ENCODE assay signal across 28 cellular contexts in genomic region chr22:33823552-33823951, GRCh38.
A peak's percentile ranks its signal among the peaks of the same experiment; 100 is the strongest.
DNase-seq lines count a peak whose midpoint lies in the region; ATAC-seq and TF ChIP-seq lines count a peak whose summit lies in the region.
"Had no signal": no experiment of that assay in that cellular context is flagged by ENCODE, and none has a peak within 500 bp of the region (broad histone marks: within the 10 kb centered on the region; RNA-seq: fewer than 3 reads in every experiment).

No MANE protein-coding gene starts in this region.

- CTCF ChIA-PET in WTC11 (lab: Charles Lee), result interaction anchor here (0.6 to 1.8 kb wide), 2 partner anchors 60 to 67 kb away, joined by 3 to 7 read pairs; no protein-coding TSS in a partner anchor

- peaks cover 9% of the 10 kb centered on the region for H3K36me3 Mint-ChIP-seq in WTC11
- H3K36me3 Mint-ChIP-seq: activated naive CD4-positive, alpha-beta T cell treated with anti-CD3 and anti-CD28 coated beads, Interleukin-2, amount 50 U/mL, for 24 hours had no signal

- H3K4me1 Mint-ChIP-seq in WTC11, result peaks cover 69% of the 10 kb centered on the region
- H3K4me1 Mint-ChIP-seq: activated naive CD4-positive, alpha-beta T cell treated with anti-CD3 and anti-CD28 coated beads, Interleukin-2, amount 50 U/mL, for 24 hours had no signal

- H3K4me3 Mint-ChIP-seq in WTC11, result no peak overlapping the region
- H3K4me3 Mint-ChIP-seq: activated CD8-positive, alpha-beta T cell treated with anti-CD3 and anti-CD28 coated beads for 36 hours; activated naive CD4-positive, alpha-beta T cell treated with anti-CD3 and anti-CD28 coated beads, Interleukin-2, amount 50 U/mL, for 24 hours; activated T-cell treated with anti-CD3 and anti-CD28 coated beads, Interleukin-2, amount 50 U/mL, for 4 hours; brain; stimulated activated naive CD8-positive, alpha-beta T cell treated with anti-CD3 and anti-CD28 coated beads, Interleukin-15, Interleukin-2, amounts not matched to agents 100 ng/mL and 50 ng/mL, for 24 hours; T-helper 2 cell treated with Interferon-gamma antibody and Interleukin-4, amounts not matched to agents 5 μg/mL and 100 μg/mL, for 36 hours had no signal

- DNase-seq in A172 (ENCODE audit: low spot score) (peak; percentile 23), WTC11 (ENCODE audit: low spot score) (no peak), left cardiac atrium (peak; percentile 36), myocyte (ENCODE audit: low read depth) (peak; percentile 8), SIG-M5 treated with dmso at 0.1 percent for 504 hours (lab: John Stamatoyannopoulos, UW; ENCODE audit: unreplicated experiment) (no peak), lower leg skin (ENCODE audit: low spot score in 2 of 2) (no peak)
- DNase-seq in activated naive CD4-positive, alpha-beta T cell (lab: John Stamatoyannopoulos, UW), result no peak
- DNase-seq: activated CD4-positive, CD25-positive, alpha-beta regulatory T cell; activated CD8-positive, alpha-beta T cell treated with anti-CD3 and anti-CD28 coated beads for 36 hours; activated T-cell treated with anti-CD3 and anti-CD28 coated beads, Interleukin-2, amount 50 U/mL, for 4 hours; cortex of kidney; foreskin keratinocyte; HCEC 1CT; NCI-H1436; NCI-H2171 treated with DMSO at 0.1 percent for 48 hours; NCI-H774; occipital lobe; PC-3; SK-N-SH; stimulated activated CD4-positive, alpha-beta T cell treated with anti-CD3 and anti-CD28 coated beads, Interleukin-2, amount 100 ng/mL, for 48 hours; trophoblast cell had no signal

- POLR2A ChIA-PET in WTC11 (lab: Charles Lee), result no interaction called here

- H3K27ac Mint-ChIP-seq in WTC11, result peak overlapping the region; percentile 81
- H3K27ac Mint-ChIP-seq: activated CD8-positive, alpha-beta T cell treated with anti-CD3 and anti-CD28 coated beads for 36 hours; activated naive CD4-positive, alpha-beta T cell treated with anti-CD3 and anti-CD28 coated beads, Interleukin-2, amount 50 U/mL, for 24 hours; brain; stimulated activated naive CD8-positive, alpha-beta T cell treated with anti-CD3 and anti-CD28 coated beads, Interleukin-15, Interleukin-2, amounts not matched to agents 100 ng/mL and 50 ng/mL, for 24 hours; T-helper 2 cell treated with Interferon-gamma antibody and Interleukin-4, amounts not matched to agents 5 μg/mL and 100 μg/mL, for 36 hours had no signal

- no peak for TF ChIP-seq CTCF in WTC11 (IDR thresholded peaks at IDR 0.05)
- TF ChIP-seq CTCF in lower leg skin (IDR thresholded peaks at IDR 0.05), result no peak

- H3K9me3 Mint-ChIP-seq in WTC11, result peaks cover 3% of the 10 kb centered on the region; the same call in 1 of the 2 replicates
- H3K9me3 Mint-ChIP-seq: activated CD8-positive, alpha-beta T cell treated with anti-CD3 and anti-CD28 coated beads for 36 hours; activated naive CD4-positive, alpha-beta T cell treated with anti-CD3 and anti-CD28 coated beads, Interleukin-2, amount 50 U/mL, for 24 hours; activated T-cell treated with anti-CD3 and anti-CD28 coated beads, Interleukin-2, amount 50 U/mL, for 4 hours had no signal

- 89 to 91% methylated on average over 8 of the region's 8 CpGs for WGBS in lower leg skin, 2 donors

- intact Hi-C loops in left cardiac atrium (cut with DNase I) (no loop called here), lower leg skin (cut with DNase I; ENCODE audit: low total_unique reads) (no loop called here)

- H3K27me3 Mint-ChIP-seq in WTC11 (ENCODE audit: low read depth), result no peaks in the 10 kb centered on the region
- H3K27me3 Mint-ChIP-seq: activated CD8-positive, alpha-beta T cell treated with anti-CD3 and anti-CD28 coated beads for 36 hours; brain; stimulated activated naive CD8-positive, alpha-beta T cell treated with anti-CD3 and anti-CD28 coated beads, Interleukin-15, Interleukin-2, amounts not matched to agents 100 ng/mL and 50 ng/mL, for 24 hours had no signal

- no peak for ATAC-seq in WTC11
- ATAC-seq in left cardiac atrium, result peak; percentile 69 to 90
- no peak for ATAC-seq in HG03280 (IDR thresholded peaks at IDR 0.05; ENCODE audit: unreplicated experiment)
- ATAC-seq: activated CD8-positive, alpha-beta T cell treated with anti-CD3 and anti-CD28 coated beads for 36 hours; activated T-cell treated with anti-CD3 and anti-CD28 coated beads, Interleukin-2, amount 50 U/mL, for 4 hours; foreskin keratinocyte; PC-3 had no signal

- no peak overlapping the region for H3K4me3 ChIP-seq in lower leg skin (ENCODE audit: low read depth, poor library complexity, severe bottlenecking)
- H3K4me3 ChIP-seq: BLaER1, skin epidermis had no signal

- no peak for TF ChIP-seq POLR2A in lower leg skin (IDR thresholded peaks at IDR 0.05)

TF ChIP-seq in WTC11, 78 proteins besides CTCF, POLR2A, EP300 and RAD21:
- TF ChIP-seq NR3C1 (CRISPR knock-in tag; conservative IDR thresholded peaks at IDR 0.05; ENCODE audit: low read depth) (no peak), TEAD1 (CRISPR knock-in tag; IDR thresholded peaks at IDR 0.05) (no peak), STAT6 (CRISPR knock-in tag; conservative IDR thresholded peaks at IDR 0.05; ENCODE audit: low read depth) (no peak), AFF4 (CRISPR knock-in tag; IDR thresholded peaks at IDR 0.05; ENCODE audit: borderline replicate concordance) (no peak), USF2 (CRISPR knock-in tag; IDR thresholded peaks at IDR 0.05) (no peak), ATF3 (CRISPR knock-in tag; conservative IDR thresholded peaks at IDR 0.05) (no peak), IRF2 (CRISPR knock-in tag; IDR thresholded peaks at IDR 0.05; ENCODE audit: borderline replicate concordance, low read depth) (no peak), FOXJ3 (CRISPR knock-in tag; IDR thresholded peaks at IDR 0.05; ENCODE audit: borderline replicate concordance) (no peak), ZNF138 (CRISPR knock-in tag; conservative IDR thresholded peaks at IDR 0.05) (no peak)

Comparison
In these comparisons a context has a peak if more than half of its experiments do, and no peak if none do; other contexts are left out.
1. DNase-seq: peak in A172 (single experiment), left cardiac atrium (single experiment) and myocyte (single experiment); none in WTC11 (single experiment), SIG-M5 treated with dmso at 0.1 percent for 504 hours (single experiment), activated naive CD4-positive, alpha-beta T cell (0 of 4) and lower leg skin (0 of 2).
2. ATAC-seq: peak in left cardiac atrium (2 of 2); none in WTC11 (single experiment) and HG03280 (single experiment).